Comparison of ENCODE assay signal across 9 cellular contexts in genomic region chr7:16668049-16668858, GRCh38. TPM values are rescaled to one million over a fixed set of nuclear protein-coding genes. Genes with fewer than 3 reads are reported as not detected.
DNase-seq lines count a peak whose midpoint lies in the region; ATAC-seq and TF ChIP-seq lines count a peak whose summit lies in the region.
"Had no signal": no experiment of that assay in that cellular context is flagged by ENCODE, and none has a peak within 500 bp of the region (broad histone marks: within the 10 kb centered on the region; RNA-seq: fewer than 3 reads in every experiment).

No MANE protein-coding gene starts in this region.

- WGBS in lower leg skin, 2 donors, result 29 to 41% methylated on average over 11 of the region's 11 CpGs

- ATAC-seq in GM19455 (IDR thresholded peaks at IDR 0.05; ENCODE audit: unreplicated experiment), result no peak

- H3K79me2 ChIP-seq in MM.1S (ENCODE audit: low read length), result peaks cover 71% of the 10 kb centered on the region

- H3K4me3 ChIP-seq in lower leg skin (ENCODE audit: low read depth, poor library complexity, severe bottlenecking), result no peak overlapping the region
- no peak overlapping the region for H3K4me3 ChIP-seq in MM.1S (ENCODE audit: low read length)
- H3K4me3 ChIP-seq: BLaER1 treated with 17β-estradiol and CSF1 and Interleukin-3, amounts not matched to agents 10 nM and 100 nM had no signal

- H3K4me1 ChIP-seq in MM.1S (ENCODE audit: low read length), result 0 out of 2 replicates have a peak, but pooled peaks cover 4% of the 10 kb centered on the region

- no peaks in the 10 kb centered on the region for H3K9me3 ChIP-seq in MM.1S (replicated peaks; ENCODE audit: insufficient read depth, low read length)

- no peak overlapping the region for H3K4me2 ChIP-seq in MM.1S (ENCODE audit: low read depth, low read length)

- no peak overlapping the region for H3K9ac ChIP-seq in MM.1S (ENCODE audit: low read length)
- H3K9ac ChIP-seq: BLaER1 treated with 17β-estradiol and CSF1 and Interleukin-3, amounts not matched to agents 10 nM and 100 nM had no signal

- H3K9me2 ChIP-seq in MM.1S (replicated peaks; ENCODE audit: insufficient read depth, low read length), result no peaks in the 10 kb centered on the region

- H4K20me1 ChIP-seq in MM.1S (ENCODE audit: insufficient read depth, low read length), result peaks cover 12% of the 10 kb centered on the region; the same call in 1 of the 2 replicates

- no peaks in the 10 kb centered on the region for H3F3A ChIP-seq in MM.1S (ENCODE audit: insufficient read depth, low read length)

- TF ChIP-seq CTCF in lower leg skin (IDR thresholded peaks at IDR 0.05) (no peak), MM.1S (IDR thresholded peaks at IDR 0.05; ENCODE audit: low read length) (no peak)

- DNase-seq in NK-92 treated with Interleukin-12 subunit alpha and Interleukin-12 subunit beta, amount 100 ng/mL, for 24 hours (lab: John Stamatoyannopoulos, UW), result peak; percentile 2
- DNase-seq in NK-92 (lab: John Stamatoyannopoulos, UW; ENCODE audit: unreplicated experiment), result no peak
- DNase-seq in brain pericyte (ENCODE audit: low read depth, low spot score), result peak; percentile 79
- DNase-seq in lower leg skin (ENCODE audit: low spot score in 2 of 2), result peak; percentile 73 to 89
- DNase-seq in NCI-H1417 (lab: John Stamatoyannopoulos, UW), result no peak
- DNase-seq in GM19238 (ENCODE audit: insufficient read length, low spot score), result no peak
- DNase-seq in MM.1S, result no peak

- H3K27ac ChIP-seq in MM.1S (ENCODE audit: low read length), result no peak overlapping the region

- no peaks in the 10 kb centered on the region for H3K27me3 ChIP-seq in MM.1S (replicated peaks; ENCODE audit: insufficient read depth, low read length)
- H3K27me3 ChIP-seq: BLaER1 treated with 17β-estradiol and CSF1 and Interleukin-3, amounts not matched to agents 10 nM and 100 nM had no signal

- intact Hi-C loops in lower leg skin (cut with DNase I; ENCODE audit: low total_unique reads), result no loop called here

- no peak for TF ChIP-seq POLR2A in lower leg skin (IDR thresholded peaks at IDR 0.05)

- no peaks in the 10 kb centered on the region; the same call in 1 of the 2 replicates for H3K36me3 ChIP-seq in MM.1S (replicated peaks; ENCODE audit: insufficient read depth, low read length)

- no peak overlapping the region for H2AFZ ChIP-seq in MM.1S (ENCODE audit: low read length)

RNA-seq across cellular contexts. Expression of gene BZW2, which starts 22.3 kb away (rescaled TPM):
- 10 to 100 TPM; 51.3 to 82.2 (median 68.0) TPM for total RNA-seq in lower leg skin

RNA-seq across cellular contexts. Expression of gene ANKMY2, which starts 22.7 kb away (rescaled TPM):
- total RNA-seq in lower leg skin, result 10 to 100 TPM in 2 of 4 donors, 1 to 10 TPM in 2; 5.5 to 14.5 (median 9.9) TPM

Comparison
In these comparisons a context has a peak if more than half of its experiments do, and no peak if none do; other contexts are left out.
1. DNase-seq: peak in NK-92 treated with Interleukin-12 subunit alpha and Interleukin-12 subunit beta, amount 100 ng/mL, for 24 hours (single experiment), brain pericyte (single experiment) and lower leg skin (2 of 2); none in NK-92 (single experiment), NCI-H1417 (0 of 3), GM19238 (single experiment) and MM.1S (single experiment).